8 cellular contexts compared by ENCODE assay signal in the genomic region with DNA sequence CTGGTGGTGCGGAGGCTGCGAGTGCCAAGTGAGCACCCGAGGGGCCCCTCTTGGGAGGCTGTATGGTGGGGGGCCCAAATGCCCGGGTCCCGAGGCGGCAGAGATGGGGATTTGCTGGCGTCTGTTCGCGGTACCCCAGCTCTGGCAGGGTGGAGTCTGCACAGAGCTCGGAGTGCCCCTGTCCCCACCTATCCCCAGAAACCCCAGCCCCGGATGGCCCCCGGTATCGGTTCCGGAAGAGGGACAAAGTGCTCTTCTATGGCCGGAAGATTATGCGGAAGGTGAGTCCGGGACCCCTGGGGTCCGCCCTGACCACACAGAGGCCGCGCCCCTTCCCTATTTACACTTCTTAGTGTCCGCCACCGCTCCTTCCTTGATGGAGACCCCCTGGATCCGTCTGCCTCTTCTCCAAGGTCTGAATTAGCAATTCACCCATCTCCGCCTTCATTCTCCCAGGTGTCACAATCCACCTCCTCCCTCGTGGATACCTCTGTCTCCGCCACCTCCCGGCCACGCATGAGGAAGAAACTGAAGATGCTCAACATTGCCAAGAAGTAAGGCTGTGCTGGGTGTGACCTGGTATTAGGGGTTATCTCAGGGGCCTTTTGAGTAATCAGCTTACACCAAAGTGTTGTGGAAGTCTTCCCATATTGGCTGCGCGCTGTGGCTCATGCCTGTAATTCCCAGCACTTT. TPM values are rescaled to one million over a fixed set of nuclear protein-coding genes. Genes with fewer than 3 reads are reported as not detected.
DNase-seq lines count a peak whose midpoint lies in the region; ATAC-seq and TF ChIP-seq lines count a peak whose summit lies in the region.

No MANE protein-coding gene starts in this region.

- no peaks in the 10 kb centered on the region for H3K27me3 Mint-ChIP-seq in IgD-negative memory B cell

- peaks cover 9% of the 10 kb centered on the region for H3K4me1 ChIP-seq in muscle layer of colon (ENCODE audit: insufficient read depth, low read length)

- ATAC-seq in HG02885 (IDR thresholded peaks at IDR 0.05; ENCODE audit: poor library complexity, unreplicated experiment) (no peak), GM21723 (IDR thresholded peaks at IDR 0.05; ENCODE audit: unreplicated experiment) (no peak)

- H3K27me3 ChIP-seq in muscle layer of colon (ENCODE audit: control insufficient read depth in 1 of 2, insufficient read depth in 2 of 2, low read length in 2 of 2): no peaks in the 10 kb centered on the region

- H3K36me3 ChIP-seq in muscle layer of colon (ENCODE audit: insufficient read depth, low read length): peaks cover 28% of the 10 kb centered on the region

- peak overlapping the region; percentile 76 for H3K9ac ChIP-seq in muscle layer of colon (ENCODE audit: low read length)

- H3K4me3 ChIP-seq in choroid plexus epithelial cell (ENCODE audit: low read depth, low read length) (peak overlapping the region; percentile 98), muscle layer of colon (ENCODE audit: low read depth in 1 of 2, low read length in 2 of 2) (peak overlapping the region; percentile 92 to 94)

- peaks cover 13 to 28% (median 13%) of the 10 kb centered on the region in 3 donors for H3K4me1 Mint-ChIP-seq in IgD-negative memory B cell

- H3K27ac ChIP-seq in muscle layer of colon (ENCODE audit: low read depth, low read length): peak overlapping the region; percentile 94

- TF ChIP-seq CTCF in choroid plexus epithelial cell (conservative IDR thresholded peaks at IDR 0.05; ENCODE audit: low read depth, low read length): no peak

- H3K27ac Mint-ChIP-seq in IgD-negative memory B cell: peak overlapping the region; percentile 65 to 94 (median 94)

- DNase-seq in ELF-1 (ENCODE audit: low read depth, low spot score) (peak; percentile 20), choroid plexus epithelial cell (ENCODE audit: low read depth) (no peak), NCI-H2196 treated with DMSO at 0.1 percent for 48 hours (lab: John Stamatoyannopoulos, UW; ENCODE audit: unreplicated experiment) (no peak), NCI-H526 treated with DMSO at 0.1 percent for 48 hours (lab: John Stamatoyannopoulos, UW) (no peak)

- H3K9me3 Mint-ChIP-seq in IgD-negative memory B cell: no peaks in the 10 kb centered on the region

- peak overlapping the region; percentile 94 to 100 (median 96) for H3K4me3 Mint-ChIP-seq in IgD-negative memory B cell

- no peaks in the 10 kb centered on the region for H3K36me3 Mint-ChIP-seq in IgD-negative memory B cell

- H3K9me3 ChIP-seq in muscle layer of colon (ENCODE audit: low read length): no peaks in the 10 kb centered on the region

RNA-seq across cellular contexts. Expression of gene PNPLA6, which starts 0.6 kb away (rescaled TPM):
- polyA plus RNA-seq in IgD-negative memory B cell: 12.5 TPM

RNA-seq across cellular contexts. Expression of gene MCOLN1, which starts 13.7 kb away (rescaled TPM):
- 5.2 TPM for polyA plus RNA-seq in IgD-negative memory B cell

RNA-seq across cellular contexts. Expression of gene ZNF358, which starts 20.2 kb away (rescaled TPM):
- polyA plus RNA-seq in IgD-negative memory B cell: 1.3 TPM

RNA-seq across cellular contexts. Expression of gene PEX11G, which starts 47.3 kb away (rescaled TPM):
- polyA plus RNA-seq in IgD-negative memory B cell: 2.8 TPM

RNA-seq across cellular contexts. Expression of gene CAMSAP3, which starts 59.5 kb away (rescaled TPM):
- 0.44 TPM for polyA plus RNA-seq in IgD-negative memory B cell
